ENCODE assay signal across 14 cellular contexts in the genomic region with DNA sequence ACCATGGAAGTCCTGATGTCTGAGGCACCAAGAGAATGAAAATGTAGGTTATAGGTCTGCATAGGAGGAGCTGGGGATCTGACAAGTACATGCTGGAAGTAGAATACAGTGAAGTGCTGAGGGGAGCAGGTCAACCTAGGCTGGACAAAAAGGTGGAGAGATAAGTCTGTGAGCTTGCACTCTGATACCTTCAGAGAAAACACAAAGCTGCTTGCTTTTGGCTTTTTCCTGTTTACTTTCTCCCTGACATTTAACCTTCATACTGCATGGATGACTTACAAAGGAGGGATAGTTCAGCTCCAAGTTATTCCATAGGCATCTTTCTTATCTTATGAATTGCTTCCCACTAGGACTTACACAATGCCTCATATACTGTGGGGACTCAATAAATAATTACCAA.
"Had no signal": no experiment of that assay in that cellular context is flagged by ENCODE, and none has a peak within 500 bp of the region (broad histone marks: within the 10 kb centered on the region; RNA-seq: fewer than 3 reads in every experiment).

No MANE protein-coding gene starts in this region.

- H3K36me3 ChIP-seq: esophagus muscularis mucosa, gastrocnemius medialis, left lung, lower lobe of right lung, ovary had no signal

- H3K27me3 ChIP-seq: esophagus muscularis mucosa, gastrocnemius medialis, left lung, ovary had no signal

- H3K4me3 ChIP-seq: esophagus muscularis mucosa, gastrocnemius medialis, left lung, lower lobe of right lung, ovary had no signal

- DNase-seq: effector memory CD8-positive, alpha-beta T cell; gastrocnemius medialis; left lung; lower lobe of right lung; midbrain; naive thymus-derived CD4-positive, alpha-beta T cell; ovary; right cardiac atrium; small intestine; stimulated activated CD4-positive, alpha-beta T cell treated with anti-CD3 and anti-CD28 coated beads, Interleukin-12 subunit alpha, Interleukin-12 subunit beta, amount 100 ng/mL, for 4 hours; stimulated activated naive CD4-positive, alpha-beta T cell treated with Interleukin-2 at 50 U/mL for 16 hours; trophoblast cell had no signal

- H3K4me1 ChIP-seq: left lung had no signal

- H3K9me3 ChIP-seq: esophagus muscularis mucosa, gastrocnemius medialis, left lung, lower lobe of right lung, ovary had no signal

- H3K27ac ChIP-seq: epithelial cell of prostate, esophagus muscularis mucosa, gastrocnemius medialis, left lung, lower lobe of right lung, ovary had no signal
